ENCODE assay signal across 8 cellular contexts in the genomic region with DNA sequence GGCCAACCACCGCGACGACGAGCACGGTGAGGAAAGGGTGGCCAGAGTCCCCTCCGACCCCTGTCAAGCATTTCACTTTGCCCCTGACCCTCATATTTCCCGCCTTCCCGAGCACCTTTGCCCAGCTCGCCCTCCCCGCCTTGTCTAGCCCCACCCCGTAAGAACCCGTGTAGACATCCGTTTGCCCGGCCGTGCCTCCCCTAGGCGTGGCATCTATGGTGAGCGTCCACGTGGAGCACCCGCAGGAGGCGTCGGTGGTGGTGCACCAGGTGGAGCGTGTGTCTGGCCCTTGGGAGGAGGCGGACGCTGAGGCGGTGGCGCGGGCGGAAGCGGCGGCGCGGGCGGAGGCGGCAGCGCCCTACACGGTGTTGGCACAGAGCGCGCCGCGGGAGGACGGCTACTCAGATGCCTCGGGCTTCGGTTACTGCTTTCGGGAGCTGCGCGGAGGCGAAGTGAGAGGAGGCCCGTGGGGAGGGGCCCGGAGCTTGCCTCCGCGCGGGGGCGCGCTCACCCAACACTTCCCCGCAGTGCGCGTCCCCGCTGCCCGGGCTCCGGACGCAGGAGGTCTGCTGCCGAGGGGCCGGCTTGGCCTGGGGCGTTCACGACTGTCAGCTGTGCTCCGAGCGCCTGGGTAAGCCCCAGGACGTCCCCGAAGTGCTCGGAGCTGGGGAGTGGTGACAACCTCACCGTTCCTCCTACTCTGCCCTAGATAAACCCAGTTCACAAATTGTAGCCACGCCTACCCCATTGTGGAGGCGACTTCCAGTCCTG. TPM values are rescaled to one million over a fixed set of nuclear protein-coding genes. Genes with fewer than 3 reads are reported as not detected.
DNase-seq lines count a peak whose midpoint lies in the region; ATAC-seq, FAIRE-seq and TF ChIP-seq lines count a peak whose summit lies in the region.

No MANE protein-coding gene starts in this region.

- H3K4me3 ChIP-seq in SK-N-MC (peak overlapping the region; percentile 75), heart left ventricle (peak overlapping the region; percentile 8 to 96 (median 56)), psoas muscle (peak overlapping the region; percentile 67)

- peak overlapping the region; percentile 64 to 92 (median 88) for H3K4me3 Mint-ChIP-seq in IgD-negative memory B cell

- H3K27me3 ChIP-seq in heart left ventricle (peaks cover 0 to 15% (median 0%) of the 10 kb centered on the region in 9 donors), psoas muscle (ENCODE audit: insufficient read depth in 3 of 3, low read length in 2 of 3) (peaks cover 0 to 11% (median 3%) of the 10 kb centered on the region in 3 donors)

- H3K4me1 ChIP-seq in heart left ventricle: peaks cover 0 to 78% (median 61%) of the 10 kb centered on the region in 12 donors
- peaks cover 44% of the 10 kb centered on the region for H3K4me1 ChIP-seq in psoas muscle

- no peaks in the 10 kb centered on the region for H3K9me3 ChIP-seq in SK-N-MC (ENCODE audit: low read depth, low read length)
- no peaks in the 10 kb centered on the region for H3K9me3 ChIP-seq in heart left ventricle
- H3K9me3 ChIP-seq in psoas muscle: no peaks in the 10 kb centered on the region

- peak in 6 of 12 donors; percentile 26 to 53 (median 38) for TF ChIP-seq CTCF in heart left ventricle (IDR thresholded peaks at IDR 0.05)
- peak; percentile 4 for TF ChIP-seq CTCF in psoas muscle (IDR thresholded peaks at IDR 0.05)

- H3K36me3 Mint-ChIP-seq in IgD-negative memory B cell: no peaks in the 10 kb centered on the region

- intact Hi-C loops in heart left ventricle (cut with DNase I): loop anchor here in 5 of 10 donors (2.0 to 10.0 kb wide), 3 partner anchors 29 to 321 kb away; a partner anchor contains a TSS
- intact Hi-C loops in psoas muscle (cut with DNase I): loop anchor here in 1 of 2 donors (2.0 kb wide), 1 partner anchor 29 kb away; no protein-coding TSS in a partner anchor

- no peaks in the 10 kb centered on the region for H3K36me3 ChIP-seq in SK-N-MC (ENCODE audit: insufficient read depth, low read length)
- peaks cover 0 to 3% (median 0%) of the 10 kb centered on the region in 9 donors for H3K36me3 ChIP-seq in heart left ventricle
- H3K36me3 ChIP-seq in psoas muscle (ENCODE audit: insufficient read depth in 1 of 2, low read depth in 1 of 2): no peaks in the 10 kb centered on the region

- DNase-seq in GM12892 (ENCODE audit: insufficient read length) (peak; percentile 80), SK-N-MC (ENCODE audit: low read depth, low spot score) (no peak), heart left ventricle (peak; percentile 65 to 86 (median 78)), psoas muscle (peak; percentile 72 to 86), D341Med (ENCODE audit: low spot score) (no peak)
- peak; percentile 74 for DNase-seq in activated naive CD4-positive, alpha-beta T cell treated with anti-CD3 and anti-CD28 coated beads, Interleukin-2, amount 50 U/mL, for 16 hours

- H3K27me3 Mint-ChIP-seq in IgD-negative memory B cell: peaks cover 12% of the 10 kb centered on the region

- peaks cover 12 to 42% (median 34%) of the 10 kb centered on the region in 3 donors for H3K4me1 Mint-ChIP-seq in IgD-negative memory B cell

- peak overlapping the region; percentile 64 to 91 (median 69) for H3K27ac Mint-ChIP-seq in IgD-negative memory B cell

- H3K9ac ChIP-seq in SK-N-MC (ENCODE audit: insufficient read length): no peak overlapping the region

- peak in 3 of 4 donors; percentile 0 to 11 (median 7) for ATAC-seq in heart left ventricle
- ATAC-seq in psoas muscle: peak; percentile 52 to 59 (median 56)
- ATAC-seq in HG02870 (IDR thresholded peaks at IDR 0.05; ENCODE audit: unreplicated experiment): no peak

- peak; percentile 91 for FAIRE-seq in GM12892 (lab: Jason Lieb, UNC)

- H3K9me3 Mint-ChIP-seq in IgD-negative memory B cell: peaks cover 0 to 2% (median 0%) of the 10 kb centered on the region in 3 donors

- TF ChIP-seq POLR2A in GM12892 (IDR thresholded peaks at IDR 0.05; ENCODE audit: low read depth, low read length) (no peak), heart left ventricle (IDR thresholded peaks at IDR 0.05) (peak in 1 of 2 donors; percentile 46)

- H3K27ac ChIP-seq in SK-N-MC (no peak overlapping the region), heart left ventricle (peak overlapping the region; percentile 61 to 95 (median 80)), psoas muscle (peak overlapping the region; percentile 76)

- 5 to 10% (median 8%) methylated on average over 26 to 73 of the region's 73 CpGs for WGBS in heart left ventricle, 4 donors
- 2 to 3% (median 2%) methylated on average over 57 to 73 of the region's 73 CpGs for WGBS in psoas muscle, 3 donors

RNA-seq across cellular contexts. Expression of a gene that starts 4.2 kb away (rescaled TPM):
- polyA plus RNA-seq in GM12892 (2012; ENCODE audit: missing spikeins): 7.4 TPM
- polyA plus RNA-seq in IgD-negative memory B cell (22.1 TPM), heart left ventricle (100 to 1,000 TPM in 1 of 2 donors, 10 to 100 TPM in 1; 95.0 to 121 TPM), psoas muscle (10 to 100 TPM; 16.0 to 23.8 (median 20.6) TPM)
- total RNA-seq in heart left ventricle (100 to 1,000 TPM; 101 to 319 (median 212) TPM), psoas muscle (10 to 100 TPM; 24.1 to 55.8 (median 44.0) TPM)

RNA-seq across cellular contexts. Expression of a gene that starts 28.7 kb away (rescaled TPM):
- 38.2 TPM for polyA plus RNA-seq in GM12892 (2012; ENCODE audit: missing spikeins)
- 210 TPM for polyA plus RNA-seq in IgD-negative memory B cell
- total RNA-seq in heart left ventricle: 10 to 100 TPM; 16.4 to 52.8 (median 18.4) TPM
- polyA plus RNA-seq in heart left ventricle: 10 to 100 TPM; 23.2 to 37.0 TPM
- 10 to 100 TPM; 12.4 to 17.4 (median 16.1) TPM for total RNA-seq in psoas muscle
- 10 to 100 TPM; 14.0 to 21.7 (median 20.3) TPM for polyA plus RNA-seq in psoas muscle

Comparison
In these comparisons a context has a peak if more than half of its experiments do, and no peak if none do; other contexts are left out.
1. DNase-seq: peak in GM12892 (single experiment), activated naive CD4-positive, alpha-beta T cell treated with anti-CD3 and anti-CD28 coated beads, Interleukin-2, amount 50 U/mL, for 16 hours (single experiment), heart left ventricle (5 of 5) and psoas muscle (2 of 2); none in SK-N-MC (single experiment) and D341Med (single experiment).
2. Peak in every context shown above with its lines, with median percentiles within 50 percentile points of each other: H3K4me3 ChIP-seq.